In genomic region chr10:77834540-77834939, GRCh38 we compare ENCODE assay signal across 21 cellular contexts.
DNase-seq lines count a peak whose midpoint lies in the region; TF ChIP-seq lines count a peak whose summit lies in the region.
"Had no signal": no experiment of that assay in that cellular context is flagged by ENCODE, and none has a peak within 500 bp of the region (broad histone marks: within the 10 kb centered on the region; RNA-seq: fewer than 3 reads in every experiment).

No MANE protein-coding gene starts in this region.

- no peaks in the 10 kb centered on the region for H3K27me3 Mint-ChIP-seq in activated CD4-positive, alpha-beta T cell treated with anti-CD3 and anti-CD28 coated beads, Interleukin-2, amount 10 ng/mL, durations not matched to agents 7 days and 5 days
- no peaks in the 10 kb centered on the region for H3K27me3 Mint-ChIP-seq in chondrocyte (ENCODE audit: low read depth)
- H3K27me3 Mint-ChIP-seq: activated T-cell treated with anti-CD3 and anti-CD28 coated beads, Interleukin-2, amount 50 U/mL, for 24 hours had no signal

- H3K27ac ChIP-seq in RWPE1 (peak overlapping the region; percentile 29; the same call in 1 of the 2 replicates), osteoblast (ENCODE audit: low read depth, low read length) (no peak overlapping the region)
- H3K27ac ChIP-seq: body of pancreas, coronary artery, uterus had no signal

- H2AFZ ChIP-seq in osteoblast (ENCODE audit: low read length): no peak overlapping the region

- H3K4me3 Mint-ChIP-seq in activated CD4-positive, alpha-beta T cell treated with anti-CD3 and anti-CD28 coated beads, Interleukin-2, amount 10 ng/mL, durations not matched to agents 7 days and 5 days: no peak overlapping the region
- no peak overlapping the region for H3K4me3 Mint-ChIP-seq in chondrocyte (ENCODE audit: unreplicated experiment)
- H3K4me3 Mint-ChIP-seq: activated T-cell treated with anti-CD3 and anti-CD28 coated beads, Interleukin-2, amount 50 U/mL, for 24 hours had no signal

- no peak for DNase-seq in activated CD4-positive, alpha-beta T cell treated with anti-CD3 and anti-CD28 coated beads, Interleukin-2, amount 10 ng/mL, durations not matched to agents 7 days and 5 days
- no peak for DNase-seq in activated CD4-positive, alpha-beta T cell treated with anti-CD3 and anti-CD28 coated beads, Interleukin-2, amount 50 U/mL, for 4 hours
- DNase-seq in RWPE1 (ENCODE audit: low spot score) (no peak), chondrocyte (ENCODE audit: low spot score) (peak; percentile 58), osteoblast (ENCODE audit: insufficient read length, low spot score, missing footprints) (peak; percentile 44), foreskin fibroblast (no peak), KBM-7 (no peak), NCI-H524 (lab: John Stamatoyannopoulos, UW) (no peak)
- DNase-seq: activated CD4-positive, alpha-beta T cell treated with anti-CD3 and anti-CD28 coated beads for 4 hours; activated T-cell treated with anti-CD3 and anti-CD28 coated beads, Interleukin-2, amount 50 U/mL, for 24 hours; body of pancreas; heart right ventricle; NCI-H1105; NCI-H2029 treated with DMSO at 0.1 percent for 48 hours; NCI-H345; NK-92 treated with Interleukin-12 subunit alpha and Interleukin-12 subunit beta, amount 100 ng/mL, for 24 hours; nucleus accumbens; stimulated activated CD4-positive, alpha-beta T cell treated with anti-CD3 and anti-CD28 coated beads, Interleukin-4, amount 100 ng/mL, for 4 hours; uterus had no signal

- H3K27ac Mint-ChIP-seq in activated CD4-positive, alpha-beta T cell treated with anti-CD3 and anti-CD28 coated beads, Interleukin-2, amount 10 ng/mL, durations not matched to agents 7 days and 5 days: peak overlapping the region; percentile 78
- no peak overlapping the region for H3K27ac Mint-ChIP-seq in chondrocyte (ENCODE audit: unreplicated experiment)
- H3K27ac Mint-ChIP-seq: activated naive CD4-positive, alpha-beta T cell treated with anti-CD3 and anti-CD28 coated beads, Interleukin-2, amount 50 U/mL, for 72 hours had no signal

- CTCF ChIA-PET in activated CD4-positive, alpha-beta T cell treated with anti-CD3 and anti-CD28 coated beads, Interleukin-2, amount 10 ng/mL, durations not matched to agents 7 days and 5 days (lab: Charles Lee): no interaction called here
- CTCF ChIA-PET in RWPE1 (lab: Yijun Ruan, JAX): interaction anchor here (0.6 kb wide), 1 partner anchor 62 kb away, joined by 4 read pairs; no protein-coding TSS in a partner anchor

- no peaks in the 10 kb centered on the region for H3K9me3 ChIP-seq in osteoblast (ENCODE audit: low read depth, low read length)
- H3K9me3 ChIP-seq: body of pancreas, heart right ventricle, uterus had no signal

- H4K20me1 ChIP-seq in osteoblast (ENCODE audit: insufficient read depth, low read length): peaks cover 24% of the 10 kb centered on the region

- H3K4me2 ChIP-seq in osteoblast (ENCODE audit: insufficient read depth, low read length): no peak overlapping the region

- H3K4me3 ChIP-seq in osteoblast (ENCODE audit: insufficient read depth, low read length) (no peak overlapping the region), foreskin fibroblast (ENCODE audit: low read depth in 1 of 2, low read length in 2 of 2) (no peak overlapping the region)
- H3K4me3 ChIP-seq: body of pancreas, coronary artery, heart right ventricle, uterus had no signal

- POLR2A ChIA-PET in activated CD4-positive, alpha-beta T cell treated with anti-CD3 and anti-CD28 coated beads, Interleukin-2, amount 10 ng/mL, durations not matched to agents 7 days and 5 days (lab: Charles Lee): no interaction called here
- POLR2A ChIA-PET in RWPE1 (lab: Yijun Ruan, JAX; ENCODE audit: low non-redundant PET): no interaction called here

- no peaks in the 10 kb centered on the region for H3K9me3 Mint-ChIP-seq in activated CD4-positive, alpha-beta T cell treated with anti-CD3 and anti-CD28 coated beads, Interleukin-2, amount 10 ng/mL, durations not matched to agents 7 days and 5 days
- H3K9me3 Mint-ChIP-seq in chondrocyte (ENCODE audit: low read depth): no peaks in the 10 kb centered on the region
- H3K9me3 Mint-ChIP-seq: activated naive CD4-positive, alpha-beta T cell treated with anti-CD3 and anti-CD28 coated beads, Interleukin-2, amount 50 U/mL, for 72 hours; activated T-cell treated with anti-CD3 and anti-CD28 coated beads, Interleukin-2, amount 50 U/mL, for 24 hours had no signal

- peaks cover 40% of the 10 kb centered on the region for H3K36me3 ChIP-seq in osteoblast (ENCODE audit: insufficient read depth, low read length)
- H3K36me3 ChIP-seq: uterus had no signal

- TF ChIP-seq CTCF in RWPE1 (conservative IDR thresholded peaks at IDR 0.05; ENCODE audit: low read depth) (no peak), chondrocyte (IDR thresholded peaks at IDR 0.05) (no peak), osteoblast (IDR thresholded peaks at IDR 0.05; ENCODE audit: extremely low read depth, low read depth, low read length) (no peak), foreskin fibroblast (IDR thresholded peaks at IDR 0.05; ENCODE audit: low read depth, low read length) (no peak)

- in situ Hi-C loops in KBM-7 (cut with MboI; ENCODE audit: low pct_unique_long_range_greater_than_20kb, low sequenced_read_pairs): no loop called here

- peaks cover 3% of the 10 kb centered on the region for H3K4me1 ChIP-seq in osteoblast (ENCODE audit: insufficient read depth, low read length)
- H3K4me1 ChIP-seq: body of pancreas, uterus had no signal

- no peaks in the 10 kb centered on the region for H3K27me3 ChIP-seq in osteoblast (ENCODE audit: insufficient read depth, low read length)
- H3K27me3 ChIP-seq: body of pancreas, heart right ventricle, uterus had no signal

- H3K36me3 Mint-ChIP-seq in activated CD4-positive, alpha-beta T cell treated with anti-CD3 and anti-CD28 coated beads, Interleukin-2, amount 10 ng/mL, durations not matched to agents 7 days and 5 days (ENCODE audit: low read depth): no peaks in the 10 kb centered on the region
- H3K36me3 Mint-ChIP-seq in chondrocyte (ENCODE audit: low read depth): peaks cover 19% of the 10 kb centered on the region
- H3K36me3 Mint-ChIP-seq: activated naive CD4-positive, alpha-beta T cell treated with anti-CD3 and anti-CD28 coated beads, Interleukin-2, amount 50 U/mL, for 72 hours had no signal

- H3K4me1 Mint-ChIP-seq in activated CD4-positive, alpha-beta T cell treated with anti-CD3 and anti-CD28 coated beads, Interleukin-2, amount 10 ng/mL, durations not matched to agents 7 days and 5 days: peaks cover 19% of the 10 kb centered on the region
- peaks cover 17% of the 10 kb centered on the region for H3K4me1 Mint-ChIP-seq in chondrocyte (ENCODE audit: low read depth)

- H3K79me2 ChIP-seq in osteoblast (ENCODE audit: insufficient read depth, low read length): no peaks in the 10 kb centered on the region

Comparison
In these comparisons a context has a peak if more than half of its experiments do, and no peak if none do; other contexts are left out.
1. DNase-seq: peak in chondrocyte (single experiment) and osteoblast (single experiment); none in activated CD4-positive, alpha-beta T cell treated with anti-CD3 and anti-CD28 coated beads, Interleukin-2, amount 10 ng/mL, durations not matched to agents 7 days and 5 days (single experiment), activated CD4-positive, alpha-beta T cell treated with anti-CD3 and anti-CD28 coated beads, Interleukin-2, amount 50 U/mL, for 4 hours (0 of 2), RWPE1 (single experiment), foreskin fibroblast (0 of 2), KBM-7 (single experiment) and NCI-H524 (0 of 2).